Comparison of ENCODE assay signal across 2 cellular contexts in the genomic region with DNA sequence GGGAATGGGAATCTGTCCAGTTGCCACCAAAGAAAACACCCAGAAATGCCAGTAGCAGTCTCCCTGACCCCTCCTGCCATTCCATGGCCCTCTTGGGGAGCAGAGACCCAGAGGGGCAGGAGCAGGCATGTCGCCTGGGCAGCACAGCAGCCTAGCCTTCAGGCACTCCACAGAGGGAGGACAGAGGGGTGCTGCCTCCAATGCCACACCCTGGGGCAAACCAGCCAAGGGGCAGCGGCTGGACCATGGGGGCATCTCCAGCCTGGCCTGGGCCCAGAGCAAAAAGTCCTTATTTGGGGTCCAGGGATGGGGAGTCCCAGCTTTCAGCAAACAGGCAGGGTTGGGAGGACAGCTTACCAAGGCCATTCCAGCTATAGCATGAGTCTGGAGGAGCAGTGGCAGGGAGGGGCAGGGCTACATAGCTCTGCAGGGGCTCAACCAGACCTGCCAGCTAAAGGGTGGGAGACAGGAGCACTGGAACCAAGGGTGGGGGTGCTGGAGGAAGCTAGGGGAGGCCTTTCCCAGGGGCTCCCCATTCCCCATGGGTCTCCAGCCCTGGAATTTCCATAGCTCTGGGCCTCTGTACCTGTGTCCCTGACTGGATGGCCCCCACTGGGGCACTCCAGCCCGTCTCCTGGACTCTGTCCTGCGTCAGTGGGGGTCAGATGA.
TF ChIP-seq lines count a peak whose summit lies in the region.

No MANE protein-coding gene starts in this region.

TF ChIP-seq in SK-N-SH, 30 proteins besides CTCF, POLR2A, EP300 and RAD21:
- no peak for TF ChIP-seq RCOR1 (IDR thresholded peaks at IDR 0.05; ENCODE audit: low read length)

TF ChIP-seq in SK-N-SH treated with all-trans-retinoic acid at 6 μM for 48 hours, 23 proteins besides CTCF, POLR2A, EP300 and RAD21:
- TF ChIP-seq CSDC2 (CRISPR knock-in tag; IDR thresholded peaks at IDR 0.05) (no peak), RARB (CRISPR knock-in tag; IDR thresholded peaks at IDR 0.05) (no peak), ZFP30 (CRISPR knock-in tag; IDR thresholded peaks at IDR 0.05) (no peak), SNAI2 (CRISPR knock-in tag; IDR thresholded peaks at IDR 0.05) (no peak), BACH2 (CRISPR knock-in tag; IDR thresholded peaks at IDR 0.05; ENCODE audit: borderline replicate concordance) (no peak), TOX (CRISPR knock-in tag; IDR thresholded peaks at IDR 0.05; ENCODE audit: borderline replicate concordance) (no peak), PPARA (CRISPR knock-in tag; IDR thresholded peaks at IDR 0.05; ENCODE audit: borderline replicate concordance) (no peak), ZC3H10 (CRISPR knock-in tag; IDR thresholded peaks at IDR 0.05) (no peak), ZNF70 (CRISPR knock-in tag; IDR thresholded peaks at IDR 0.05) (no peak), OSR1 (CRISPR knock-in tag; IDR thresholded peaks at IDR 0.05) (no peak), ESRRG (CRISPR knock-in tag; IDR thresholded peaks at IDR 0.05) (no peak), ISL1 (CRISPR knock-in tag; IDR thresholded peaks at IDR 0.05) (no peak)
- TF ChIP-seq, protein P1, sequence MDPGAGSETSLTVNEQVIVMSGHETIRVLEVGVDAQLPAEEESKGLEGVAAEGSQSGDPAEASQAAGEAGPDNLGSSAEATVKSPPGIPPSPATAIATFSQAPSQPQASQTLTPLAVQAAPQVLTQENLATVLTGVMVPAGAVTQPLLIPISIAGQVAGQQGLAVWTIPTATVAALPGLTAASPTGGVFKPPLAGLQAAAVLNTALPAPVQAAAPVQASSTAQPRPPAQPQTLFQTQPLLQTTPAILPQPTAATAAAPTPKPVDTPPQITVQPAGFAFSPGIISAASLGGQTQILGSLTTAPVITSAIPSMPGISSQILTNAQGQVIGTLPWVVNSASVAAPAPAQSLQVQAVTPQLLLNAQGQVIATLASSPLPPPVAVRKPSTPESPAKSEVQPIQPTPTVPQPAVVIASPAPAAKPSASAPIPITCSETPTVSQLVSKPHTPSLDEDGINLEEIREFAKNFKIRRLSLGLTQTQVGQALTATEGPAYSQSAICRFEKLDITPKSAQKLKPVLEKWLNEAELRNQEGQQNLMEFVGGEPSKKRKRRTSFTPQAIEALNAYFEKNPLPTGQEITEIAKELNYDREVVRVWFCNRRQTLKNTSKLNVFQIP (CRISPR knock-in tag; IDR thresholded peaks at IDR 0.05; ENCODE audit: borderline replicate concordance, low read depth) = no peak
- TF ChIP-seq, protein P2, sequence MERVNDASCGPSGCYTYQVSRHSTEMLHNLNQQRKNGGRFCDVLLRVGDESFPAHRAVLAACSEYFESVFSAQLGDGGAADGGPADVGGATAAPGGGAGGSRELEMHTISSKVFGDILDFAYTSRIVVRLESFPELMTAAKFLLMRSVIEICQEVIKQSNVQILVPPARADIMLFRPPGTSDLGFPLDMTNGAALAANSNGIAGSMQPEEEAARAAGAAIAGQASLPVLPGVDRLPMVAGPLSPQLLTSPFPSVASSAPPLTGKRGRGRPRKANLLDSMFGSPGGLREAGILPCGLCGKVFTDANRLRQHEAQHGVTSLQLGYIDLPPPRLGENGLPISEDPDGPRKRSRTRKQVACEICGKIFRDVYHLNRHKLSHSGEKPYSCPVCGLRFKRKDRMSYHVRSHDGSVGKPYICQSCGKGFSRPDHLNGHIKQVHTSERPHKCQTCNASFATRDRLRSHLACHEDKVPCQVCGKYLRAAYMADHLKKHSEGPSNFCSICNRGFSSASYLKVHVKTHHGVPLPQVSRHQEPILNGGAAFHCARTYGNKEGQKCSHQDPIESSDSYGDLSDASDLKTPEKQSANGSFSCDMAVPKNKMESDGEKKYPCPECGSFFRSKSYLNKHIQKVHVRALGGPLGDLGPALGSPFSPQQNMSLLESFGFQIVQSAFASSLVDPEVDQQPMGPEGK (CRISPR knock-in tag; IDR thresholded peaks at IDR 0.05; ENCODE audit: borderline replicate concordance) = no peak
- TF ChIP-seq, protein P3, sequence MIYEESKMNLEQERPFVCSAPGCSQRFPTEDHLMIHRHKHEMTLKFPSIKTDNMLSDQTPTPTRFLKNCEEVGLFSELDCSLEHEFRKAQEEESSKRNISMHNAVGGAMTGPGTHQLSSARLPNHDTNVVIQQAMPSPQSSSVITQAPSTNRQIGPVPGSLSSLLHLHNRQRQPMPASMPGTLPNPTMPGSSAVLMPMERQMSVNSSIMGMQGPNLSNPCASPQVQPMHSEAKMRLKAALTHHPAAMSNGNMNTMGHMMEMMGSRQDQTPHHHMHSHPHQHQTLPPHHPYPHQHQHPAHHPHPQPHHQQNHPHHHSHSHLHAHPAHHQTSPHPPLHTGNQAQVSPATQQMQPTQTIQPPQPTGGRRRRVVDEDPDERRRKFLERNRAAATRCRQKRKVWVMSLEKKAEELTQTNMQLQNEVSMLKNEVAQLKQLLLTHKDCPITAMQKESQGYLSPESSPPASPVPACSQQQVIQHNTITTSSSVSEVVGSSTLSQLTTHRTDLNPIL (CRISPR knock-in tag; IDR thresholded peaks at IDR 0.05; ENCODE audit: low read depth) = no peak
TF ChIP-seq in SK-N-SH treated with all-trans-retinoic acid at 6 μM for 48 hours: peak in this region for 0.
